In the genomic region with DNA sequence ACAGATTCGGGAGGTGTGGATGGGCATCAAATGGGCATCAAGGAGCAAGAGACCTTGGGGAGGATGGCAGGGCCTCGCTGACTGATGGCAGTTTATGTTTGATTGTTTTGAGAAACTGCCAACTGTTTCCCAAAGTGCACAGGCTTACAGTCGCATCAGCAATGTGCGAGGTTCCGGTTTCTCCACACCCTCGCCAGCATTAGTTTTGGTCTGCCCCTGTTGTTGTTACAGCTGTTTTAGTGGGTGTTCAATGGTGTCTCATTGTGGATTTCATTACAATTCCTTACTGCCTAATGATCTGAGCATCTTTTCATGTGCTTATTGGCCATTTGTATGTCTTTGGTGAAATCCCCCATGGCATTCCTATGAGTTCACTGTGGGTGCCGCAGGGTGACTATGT, we compare ENCODE assay signal across 9 cellular contexts. TPM values are rescaled to one million over a fixed set of nuclear protein-coding genes. Genes with fewer than 3 reads are reported as not detected.
DNase-seq lines count a peak whose midpoint lies in the region; ATAC-seq, FAIRE-seq and TF ChIP-seq lines count a peak whose summit lies in the region.
"Had no signal": no experiment of that assay in that cellular context is flagged by ENCODE, and none has a peak within 500 bp of the region (broad histone marks: within the 10 kb centered on the region; RNA-seq: fewer than 3 reads in every experiment).

No MANE protein-coding gene starts in this region.

- no peaks in the 10 kb centered on the region for H3K79me2 ChIP-seq in HepG2 (ENCODE audit: insufficient read depth, low read length)

- no peak overlapping the region for H3K4me3 ChIP-seq in body of pancreas
- H3K4me3 ChIP-seq in HepG2 (replicated peaks in 1 of 3; ENCODE audit: insufficient read depth in 1 of 3, low read depth in 2 of 3, low read length in 3 of 3): no peak overlapping the region
- peak overlapping the region in 1 of 3 donors; percentile 25 for H3K4me3 ChIP-seq in skeletal muscle tissue (ENCODE audit: low read length in 3 of 3)

- H3K36me3 ChIP-seq in body of pancreas (replicated peaks in 1 of 2; ENCODE audit: insufficient read depth in 1 of 2, low read depth in 2 of 2) (no peaks in the 10 kb centered on the region), HepG2 (replicated peaks in 1 of 2; ENCODE audit: control insufficient read depth in 1 of 2, insufficient read depth in 2 of 2, low read length in 2 of 2) (no peaks in the 10 kb centered on the region), skeletal muscle tissue (ENCODE audit: control insufficient read depth in 3 of 3, insufficient read depth in 3 of 3, low read length in 3 of 3) (no peaks in the 10 kb centered on the region)
- H3K36me3 ChIP-seq: BE2C had no signal

- BruUV-seq in HepG2 (replicated peaks; lab: Mats Ljungman, UMichigan): no TSS peak

- DNase-seq in LHCN-M2 (ENCODE audit: low read depth) (peak; percentile 96), body of pancreas (no peak), HepG2 (ENCODE audit: low spot score) (no peak), D341Med (ENCODE audit: low spot score) (no peak), NCI-H446 (lab: John Stamatoyannopoulos, UW) (no peak)
- no peak for DNase-seq in activated CD4-positive, alpha-beta T cell treated with anti-CD3 and anti-CD28 coated beads for 48 hours

- TF ChIP-seq RAD21 in HepG2 (CRISPR knock-in tag; IDR thresholded peaks at IDR 0.05): no peak

- H3K4me1 ChIP-seq in body of pancreas: peaks cover 41% of the 10 kb centered on the region
- H3K4me1 ChIP-seq in HepG2 (ENCODE audit: insufficient read depth, low read length): peaks cover 30% of the 10 kb centered on the region
- H3K4me1 ChIP-seq in skeletal muscle tissue (ENCODE audit: control insufficient read depth in 3 of 3, insufficient read depth in 3 of 3, low read length in 3 of 3): peaks cover 11% of the 10 kb centered on the region in 3 donors

- H2AFZ ChIP-seq in HepG2 (ENCODE audit: low read length): peak overlapping the region; percentile 37

- H3K9me3 ChIP-seq in body of pancreas: no peaks in the 10 kb centered on the region
- H3K9me3 ChIP-seq in HepG2 (ENCODE audit: low read length): no peaks in the 10 kb centered on the region
- no peaks in the 10 kb centered on the region for H3K9me3 ChIP-seq in skeletal muscle tissue (ENCODE audit: control insufficient read depth in 3 of 3, low read length in 3 of 3)
- H3K9me3 ChIP-seq: BE2C had no signal

- in situ Hi-C loops in HepG2 (cut with HindIII; ENCODE audit: extremely low pct_ligation_motif_present, low pct_unique_long_range_greater_than_20kb): no loop called here

- H3K27me3 ChIP-seq in body of pancreas (no peaks in the 10 kb centered on the region), HepG2 (ENCODE audit: control insufficient read depth in 1 of 2, insufficient read depth in 2 of 2, low read length in 2 of 2) (no peaks in the 10 kb centered on the region), skeletal muscle tissue (ENCODE audit: control insufficient read depth in 3 of 3, insufficient read depth in 3 of 3, low read length in 3 of 3) (no peaks in the 10 kb centered on the region)
- H3K27me3 ChIP-seq: BE2C had no signal

- ATAC-seq in body of pancreas (no peak), HepG2 (no peak), GM18502 (IDR thresholded peaks at IDR 0.05; ENCODE audit: poor library complexity, unreplicated experiment) (no peak)

- H3K4me2 ChIP-seq in HepG2 (ENCODE audit: low read depth, low read length): no peak overlapping the region

- POLR2A ChIA-PET in HepG2 (lab: Yijun Ruan, JAX): interaction anchor here (1.3 to 5.1 kb wide), 4 partner anchors 97 to 134 kb away, joined by 5 to 26 read pairs (median 10); partner anchors contain the start of gene AKR1C1

- peak overlapping the region in 3 of 4 donors; percentile 33 to 85 (median 70) for H3K27ac ChIP-seq in body of pancreas
- H3K27ac ChIP-seq in HepG2 (ENCODE audit: extremely low read length, insufficient read depth, low read length): peak overlapping the region; percentile 23
- peak overlapping the region; percentile 5 for H3K27ac ChIP-seq in skeletal muscle tissue (ENCODE audit: low read depth, low read length)

- H3K9ac ChIP-seq in HepG2 (ENCODE audit: insufficient read depth, low read depth, low read length): 0 out of 2 replicates have a peak overlapping the region, but pooled peaks have one; percentile 14
- H3K9ac ChIP-seq in skeletal muscle tissue (ENCODE audit: low read depth in 1 of 3, low read length in 3 of 3): peak overlapping the region in 2 of 3 donors; percentile 57 to 62

- FAIRE-seq in HepG2 (lab: Jason Lieb, UNC): no peak

- intact Hi-C loops in body of pancreas (cut with DNase I): no loop called here
- intact Hi-C loops in HepG2 (cut with micrococcal nuclease; ENCODE audit: unreplicated experiment): no loop called here

- no peak for TF ChIP-seq POLR2A in body of pancreas (IDR thresholded peaks at IDR 0.05)
- no peak for TF ChIP-seq POLR2A in HepG2 (IDR thresholded peaks at IDR 0.05; ENCODE audit: insufficient read depth in 1 of 2, low read depth in 2 of 2, low read length in 2 of 2)

- 66 to 69% methylated on average over 7 of the region's 7 CpGs for WGBS in body of pancreas, 2 donors
- 95% methylated on average over 7 of the region's 7 CpGs for WGBS in HepG2 (ENCODE audit: low lambda C conversion rate)

- no peaks in the 10 kb centered on the region for H4K20me1 ChIP-seq in HepG2 (ENCODE audit: insufficient read depth, low read length)

- TF ChIP-seq CTCF in body of pancreas (IDR thresholded peaks at IDR 0.05): no peak
- TF ChIP-seq CTCF in HepG2 (CRISPR knock-in tag; IDR thresholded peaks at IDR 0.05): no peak

- no peak for TF ChIP-seq EP300 in HepG2 (IDR thresholded peaks at IDR 0.05; ENCODE audit: low read depth in 2 of 2, low read length in 2 of 2)
- TF ChIP-seq EP300 in HepG2 (CRISPR knock-in tag; IDR thresholded peaks at IDR 0.05; ENCODE audit: borderline replicate concordance): no peak

- CTCF ChIA-PET in HepG2 (lab: Yijun Ruan, JAX; ENCODE audit: low intra/inter-chr PET ratio, low total read pairs): interaction anchor here (0.7 to 5.5 kb wide), 8 partner anchors 34 to 584 kb away, joined by 3 to 89 read pairs (median 22); partner anchors contain the start of genes AKR1C1 and AKR1C3

TF ChIP-seq in HepG2, 621 proteins besides CTCF, POLR2A, EP300 and RAD21 (continues in another document):
- TF ChIP-seq IRF9 (CRISPR knock-in tag; IDR thresholded peaks at IDR 0.05; ENCODE audit: borderline replicate concordance): no peak
- TF ChIP-seq RBAK (CRISPR knock-in tag; IDR thresholded peaks at IDR 0.05): no peak
- no peak for TF ChIP-seq NBN (conservative IDR thresholded peaks at IDR 0.05)
- no peak for TF ChIP-seq ZNF772 (CRISPR knock-in tag; IDR thresholded peaks at IDR 0.05)
- no peak for TF ChIP-seq ZNF275 (CRISPR knock-in tag; IDR thresholded peaks at IDR 0.05; ENCODE audit: borderline replicate concordance)

RNA-seq across cellular contexts. Expression of gene AKR1E2, which starts 24.4 kb away (rescaled TPM):
- total RNA-seq in LHCN-M2 (2014; rRNA removed) (0.19 TPM in 1 of 2 replicates, not detected in the other), body of pancreas (10 to 100 TPM in 1 of 2 donors, under 1 TPM in 1; 0.26 to 14.5 TPM), HepG2 (2016; rRNA removed; fragmentation: Illumina TruSeq; extraction: Trizol) (not detected in 2 replicates), skeletal muscle tissue (46.4 TPM)
- polyA plus RNA-seq in LHCN-M2 (2012): not detected
- total RNA-seq in HepG2 (2016; cell fraction: cytosol; rRNA removed; fragmentation: Illumina TruSeq; extraction: Trizol; ENCODE audit: low read depth): not detected in 2 replicates
- total RNA-seq in HepG2 (2016; cell fraction: insoluble cytoplasmic fraction; rRNA removed; fragmentation: Illumina TruSeq; extraction: Trizol): not detected in 2 replicates
- total RNA-seq in HepG2 (2016; cell fraction: membrane; rRNA removed; fragmentation: Illumina TruSeq; extraction: Trizol): not detected in 2 replicates
- total RNA-seq in HepG2 (2016; cell fraction: nucleus; rRNA removed; fragmentation: Illumina TruSeq; extraction: Trizol): not detected in 2 replicates
- polyA plus RNA-seq in HepG2 (2011; rRNA removed): 0.10 TPM in 1 of 2 replicates, not detected in the other
- not detected in 2 replicates for polyA plus RNA-seq in HepG2 (2011; cell fraction: cytosol; rRNA removed)
- polyA plus RNA-seq in HepG2 (2011; cell fraction: nucleus; rRNA removed): 0.33 TPM in 1 of 2 replicates, not detected in the other
- not detected in 2 replicates for polyA plus RNA-seq in HepG2 (2012)
- not detected in 2 replicates for polyA plus RNA-seq in HepG2 (2016; cell fraction: cytosol; fragmentation: Illumina TruSeq; extraction: Trizol; ENCODE audit: low read depth)
- not detected in 2 replicates for polyA plus RNA-seq in HepG2 (2016; cell fraction: insoluble cytoplasmic fraction; fragmentation: Illumina TruSeq; extraction: Trizol; ENCODE audit: low read depth)
- polyA plus RNA-seq in HepG2 (2016; cell fraction: membrane; fragmentation: Illumina TruSeq; extraction: Trizol; ENCODE audit: low read depth): not detected in 2 replicates
- not detected in 2 replicates for polyA plus RNA-seq in HepG2 (2016; cell fraction: nucleus; fragmentation: Illumina TruSeq; extraction: Trizol; ENCODE audit: insufficient read depth, low read depth)
- polyA minus RNA-seq in HepG2 (2011; rRNA and poly(A)+ RNA removed; ENCODE audit: low replicate concordance): not detected in 2 replicates
- polyA minus RNA-seq in HepG2 (2011; cell fraction: cytosol; rRNA and poly(A)+ RNA removed): not detected in 2 replicates
- polyA minus RNA-seq in HepG2 (2011; cell fraction: nucleus; rRNA and poly(A)+ RNA removed): not detected in 2 replicates

Comparison
In these comparisons a context has a peak if more than half of its experiments do, and no peak if none do; other contexts are left out.
1. H3K27ac ChIP-seq: peak in every context shown above with its lines; median percentile 70 in body of pancreas; 23 in HepG2; 5 in skeletal muscle tissue.